ENCODE assay signal across 18 cellular contexts in genomic region chr12:15597125-15597830, GRCh38.
DNase-seq lines count a peak whose midpoint lies in the region; ATAC-seq and TF ChIP-seq lines count a peak whose summit lies in the region.
"Had no signal": no experiment of that assay in that cellular context is flagged by ENCODE, and none has a peak within 500 bp of the region (broad histone marks: within the 10 kb centered on the region; RNA-seq: fewer than 3 reads in every experiment).

No MANE protein-coding gene starts in this region.

- peak overlapping the region; percentile 50 for H3K27ac Mint-ChIP-seq in stimulated activated memory B cell treated with anti-CD40 and anti-IgM and Interleukin-4, amounts not matched to agents 10 μg/mL and 1 μg/mL and 100 μg/mL, for 72 hours

- H3K4me1 Mint-ChIP-seq in stimulated activated memory B cell treated with anti-CD40 and anti-IgM and Interleukin-4, amounts not matched to agents 10 μg/mL and 1 μg/mL and 100 μg/mL, for 72 hours: peaks cover 6% of the 10 kb centered on the region
- H3K4me1 Mint-ChIP-seq: CD4-positive, alpha-beta memory T cell had no signal

- DNase-seq in DMS153 (lab: John Stamatoyannopoulos, UW) (peak; percentile 51), DMS53 treated with DMSO at 0.1 percent for 48 hours (lab: John Stamatoyannopoulos, UW; ENCODE audit: unreplicated experiment) (peak; percentile 98), cerebellar cortex (ENCODE audit: low spot score) (peak; percentile 78), omental fat pad (ENCODE audit: low spot score) (no peak), GM20000 (ENCODE audit: low spot score) (no peak), GM10248 (ENCODE audit: extremely low spot score) (no peak)
- DNase-seq: ACHN; CD4-positive, alpha-beta memory T cell; EL; H7; MG63; NCI-H187; NCI-H2227 treated with DMSO at 0.1 percent for 48 hours; NCI-H526; PC-9; SIG-M5; SK-N-SH had no signal

- no peak for ATAC-seq in stimulated activated memory B cell treated with anti-CD40 and anti-IgM and Interleukin-4, amounts not matched to agents 10 μg/mL and 1 μg/mL and 100 μg/mL, for 72 hours
- no peak for ATAC-seq in omental fat pad (ENCODE audit: low FRiP score)

- TF ChIP-seq CTCF in omental fat pad (IDR thresholded peaks at IDR 0.05) (no peak), GM20000 (IDR thresholded peaks at IDR 0.05; ENCODE audit: extremely low read depth, missing control alignments) (no peak), GM10248 (IDR thresholded peaks at IDR 0.05; ENCODE audit: control extremely low read depth, extremely low read depth, low read depth, missing control alignments) (no peak)

- H3K36me3 Mint-ChIP-seq in stimulated activated memory B cell treated with anti-CD40 and anti-IgM and Interleukin-4, amounts not matched to agents 10 μg/mL and 1 μg/mL and 100 μg/mL, for 72 hours: peaks cover 20% of the 10 kb centered on the region

- POLR2A ChIA-PET in GM10248 (lab: Yijun Ruan, JAX): no interaction called here

- H3K4me3 Mint-ChIP-seq in stimulated activated memory B cell treated with anti-CD40 and anti-IgM and Interleukin-4, amounts not matched to agents 10 μg/mL and 1 μg/mL and 100 μg/mL, for 72 hours: no peak overlapping the region
- H3K4me3 Mint-ChIP-seq: CD4-positive, alpha-beta memory T cell had no signal

- no peaks in the 10 kb centered on the region for H3K27me3 Mint-ChIP-seq in stimulated activated memory B cell treated with anti-CD40 and anti-IgM and Interleukin-4, amounts not matched to agents 10 μg/mL and 1 μg/mL and 100 μg/mL, for 72 hours

- H3K9me3 Mint-ChIP-seq in stimulated activated memory B cell treated with anti-CD40 and anti-IgM and Interleukin-4, amounts not matched to agents 10 μg/mL and 1 μg/mL and 100 μg/mL, for 72 hours: no peaks in the 10 kb centered on the region
- H3K9me3 Mint-ChIP-seq: CD4-positive, alpha-beta memory T cell had no signal

- CTCF ChIA-PET in GM10248 (lab: Yijun Ruan, JAX): interaction anchor here (0.7 to 1.8 kb wide), 6 partner anchors 11 to 302 kb away, joined by 3 to 5 read pairs (median 4); no protein-coding TSS in a partner anchor

Comparison
In these comparisons a context has a peak if more than half of its experiments do, and no peak if none do; other contexts are left out.
1. DNase-seq: peak in DMS153 (single experiment), DMS53 treated with DMSO at 0.1 percent for 48 hours (single experiment) and cerebellar cortex (single experiment); none in omental fat pad (single experiment), GM20000 (single experiment) and GM10248 (single experiment).